8 cellular contexts compared by ENCODE assay signal in the genomic region with DNA sequence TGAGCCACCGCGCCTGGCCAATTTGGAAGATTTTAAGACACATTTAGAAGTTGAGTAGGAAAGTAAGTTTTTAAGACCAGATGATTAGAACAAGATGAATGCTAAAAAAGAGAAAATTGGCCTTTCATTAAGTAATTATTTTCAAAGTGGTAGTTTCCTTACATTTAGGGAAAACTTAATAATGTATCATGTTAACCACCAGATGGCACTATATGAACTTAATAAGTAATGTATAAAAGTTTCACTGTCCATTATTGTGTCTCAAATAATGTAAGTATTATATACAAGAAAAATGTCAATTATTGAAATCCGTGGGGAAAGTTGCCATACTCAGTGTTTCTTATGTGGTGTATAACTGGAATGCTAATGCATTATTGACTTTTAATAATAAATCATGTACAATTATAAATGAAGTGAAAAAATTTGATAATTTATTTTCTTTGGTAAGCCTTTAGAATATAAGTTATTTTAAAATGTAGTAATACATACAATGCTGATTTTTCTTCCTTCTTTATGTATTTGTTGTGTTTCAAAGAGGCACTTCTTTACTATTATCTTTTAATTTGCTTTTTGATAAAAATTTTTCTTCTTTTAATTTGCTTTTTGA. TPM values are rescaled to one million over a fixed set of nuclear protein-coding genes. Genes with fewer than 3 reads are reported as not detected.
DNase-seq lines count a peak whose midpoint lies in the region; ATAC-seq and TF ChIP-seq lines count a peak whose summit lies in the region.

No MANE protein-coding gene starts in this region.

- TF ChIP-seq EP300 in esophagus muscularis mucosa (IDR thresholded peaks at IDR 0.05) = no peak

- no peaks in the 10 kb centered on the region for H4K20me1 ChIP-seq in OCI-LY1 (ENCODE audit: insufficient read depth, low read length)

- H3K27ac ChIP-seq in OCI-LY1 (ENCODE audit: low read depth, low read length, poor library complexity, severe bottlenecking) (no peak overlapping the region), esophagus muscularis mucosa (replicated peaks in 1 of 4) (no peak overlapping the region), psoas muscle (no peak overlapping the region)

- H3K27ac Mint-ChIP-seq in activated CD8-positive, alpha-beta memory T cell treated with anti-CD3 and anti-CD28 coated beads, Interleukin-2, amount 10 ng/mL, durations not matched to agents 7 days and 5 days = no peak overlapping the region

- 70% methylated on average over 3 of the region's 3 CpGs for WGBS in esophagus muscularis mucosa
- 67 to 69% (median 68%) methylated on average over 3 of the region's 3 CpGs for WGBS in psoas muscle, 3 donors

- TF ChIP-seq CTCF in GM12865 (IDR thresholded peaks at IDR 0.05; ENCODE audit: insufficient read depth, low read depth, low read length, missing control alignments) (peak; percentile 0), OCI-LY1 (IDR thresholded peaks at IDR 0.05; ENCODE audit: low read length) (peak; percentile 48; the same call in 1 of the 2 replicates), esophagus muscularis mucosa (IDR thresholded peaks at IDR 0.05) (peak; percentile 37 to 50 (median 50)), psoas muscle (IDR thresholded peaks at IDR 0.05) (peak; percentile 50)

- no peak overlapping the region for H2AFZ ChIP-seq in OCI-LY1 (ENCODE audit: low read length)

- no peak overlapping the region for H3K4me2 ChIP-seq in OCI-LY1 (ENCODE audit: low read length)

- CTCF ChIA-PET in activated CD8-positive, alpha-beta memory T cell treated with anti-CD3 and anti-CD28 coated beads, Interleukin-2, amount 10 ng/mL, durations not matched to agents 7 days and 5 days (lab: Charles Lee) = interaction anchor here (0.8 to 1.5 kb wide), 8 partner anchors 12 to 1093 kb away, joined by 3 to 6 read pairs (median 4); no protein-coding TSS in a partner anchor

- H3K4me1 Mint-ChIP-seq in activated CD8-positive, alpha-beta memory T cell treated with anti-CD3 and anti-CD28 coated beads, Interleukin-2, amount 10 ng/mL, durations not matched to agents 7 days and 5 days = peaks cover 23% of the 10 kb centered on the region

- no peak overlapping the region for H3K9ac ChIP-seq in OCI-LY1 (ENCODE audit: low read length)

- H3K27me3 ChIP-seq in OCI-LY1 (ENCODE audit: insufficient read depth, low read length) (no peaks in the 10 kb centered on the region), esophagus muscularis mucosa (no peaks in the 10 kb centered on the region), psoas muscle (ENCODE audit: insufficient read depth in 3 of 3, low read length in 2 of 3) (no peaks in the 10 kb centered on the region)

- H3F3A ChIP-seq in OCI-LY1 (ENCODE audit: insufficient read depth, low read length) = 0 out of 2 replicates have a peak, but pooled peaks cover 7% of the 10 kb centered on the region

- intact Hi-C loops in esophagus muscularis mucosa (cut with DNase I) = loop anchor here (10.0 kb wide), 1 partner anchor 380 kb away; no protein-coding TSS in a partner anchor
- intact Hi-C loops in psoas muscle (cut with DNase I) = loop anchor here (5.0 kb wide), 2 partner anchors 998 to 1003 kb away; no protein-coding TSS in a partner anchor

- H3K4me1 ChIP-seq in OCI-LY1 (ENCODE audit: insufficient read depth, low read length, severe bottlenecking) (peaks cover 12% of the 10 kb centered on the region), esophagus muscularis mucosa (no peaks in the 10 kb centered on the region), psoas muscle (no peaks in the 10 kb centered on the region)

- peaks cover 25% of the 10 kb centered on the region for H3K36me3 Mint-ChIP-seq in activated CD8-positive, alpha-beta memory T cell treated with anti-CD3 and anti-CD28 coated beads, Interleukin-2, amount 10 ng/mL, durations not matched to agents 7 days and 5 days

- H3K36me3 ChIP-seq in OCI-LY1 (ENCODE audit: insufficient read depth, low read length) (peaks cover 22% of the 10 kb centered on the region), esophagus muscularis mucosa (peaks cover 13 to 49% (median 31%) of the 10 kb centered on the region in 4 donors), psoas muscle (ENCODE audit: insufficient read depth in 1 of 2, low read depth in 1 of 2) (peaks cover 7 to 57% of the 10 kb centered on the region in 2 donors)

- ATAC-seq in psoas muscle (no peak), GM21447 (IDR thresholded peaks at IDR 0.05; ENCODE audit: unreplicated experiment) (no peak), HG03135 (IDR thresholded peaks at IDR 0.05; ENCODE audit: unreplicated experiment) (no peak)
- ATAC-seq in activated CD8-positive, alpha-beta memory T cell treated with anti-CD3 and anti-CD28 coated beads, Interleukin-2, amount 10 ng/mL, durations not matched to agents 7 days and 5 days = no peak

- DNase-seq in A172 (ENCODE audit: low spot score) (peak; percentile 27), GM12865 (ENCODE audit: low read depth) (peak; percentile 36), esophagus muscularis mucosa (ENCODE audit: extremely low spot score) (no peak), psoas muscle (no peak)
- DNase-seq in activated CD8-positive, alpha-beta memory T cell treated with anti-CD3 and anti-CD28 coated beads, Interleukin-2, amount 10 ng/mL, durations not matched to agents 7 days and 5 days = no peak

- H3K9me3 Mint-ChIP-seq in activated CD8-positive, alpha-beta memory T cell treated with anti-CD3 and anti-CD28 coated beads, Interleukin-2, amount 10 ng/mL, durations not matched to agents 7 days and 5 days (ENCODE audit: low read depth) = no peaks in the 10 kb centered on the region

- H3K9me2 ChIP-seq in OCI-LY1 (ENCODE audit: low read depth, low read length) = no peaks in the 10 kb centered on the region

- no peaks in the 10 kb centered on the region for H3K27me3 Mint-ChIP-seq in activated CD8-positive, alpha-beta memory T cell treated with anti-CD3 and anti-CD28 coated beads, Interleukin-2, amount 10 ng/mL, durations not matched to agents 7 days and 5 days

- H3K9me3 ChIP-seq in OCI-LY1 (ENCODE audit: low read length) (no peaks in the 10 kb centered on the region), esophagus muscularis mucosa (no peaks in the 10 kb centered on the region), psoas muscle (no peaks in the 10 kb centered on the region)

- TF ChIP-seq POLR2A in esophagus muscularis mucosa (IDR thresholded peaks at IDR 0.05; ENCODE audit: low read depth) = no peak

- no peak overlapping the region for H3K4me3 Mint-ChIP-seq in activated CD8-positive, alpha-beta memory T cell treated with anti-CD3 and anti-CD28 coated beads, Interleukin-2, amount 10 ng/mL, durations not matched to agents 7 days and 5 days

- no peak overlapping the region for H3K4me3 ChIP-seq in GM12865 (ENCODE audit: low read depth, low read length)
- no peak overlapping the region for H3K4me3 ChIP-seq in OCI-LY1 (ENCODE audit: low read depth, low read length, poor library complexity, severe bottlenecking)
- H3K4me3 ChIP-seq in esophagus muscularis mucosa = no peak overlapping the region
- H3K4me3 ChIP-seq in psoas muscle = no peak overlapping the region

- H3K79me2 ChIP-seq in OCI-LY1 (ENCODE audit: insufficient read depth, low read length) = no peaks in the 10 kb centered on the region

RNA-seq across cellular contexts. Expression of gene COG6, which starts 29.2 kb away (rescaled TPM):
- 14.1 and 54.6 TPM in 2 replicates for total RNA-seq in A172 (2014; rRNA removed; shearing (Covaris generic))
- total RNA-seq in esophagus muscularis mucosa = 10 to 100 TPM; 13.0 to 19.9 (median 14.3) TPM
- 10 to 100 TPM in 3 of 4 donors, 1 to 10 TPM in 1; 7.5 to 26.4 (median 13.2) TPM for total RNA-seq in psoas muscle
- polyA plus RNA-seq in psoas muscle = 1 to 10 TPM; 4.3 to 9.8 (median 5.6) TPM
- total RNA-seq in activated CD8-positive, alpha-beta memory T cell treated with anti-CD3 and anti-CD28 coated beads, Interleukin-2, amount 10 ng/mL, durations not matched to agents 7 days and 5 days = 10 to 100 TPM; 26.4 to 28.6 TPM

Comparison
In these comparisons a context has a peak if more than half of its experiments do, and no peak if none do; other contexts are left out.
1. DNase-seq: peak in A172 (single experiment) and GM12865 (single experiment); none in esophagus muscularis mucosa (single experiment), psoas muscle (0 of 2) and activated CD8-positive, alpha-beta memory T cell treated with anti-CD3 and anti-CD28 coated beads, Interleukin-2, amount 10 ng/mL, durations not matched to agents 7 days and 5 days (single experiment).
2. CTCF ChIP-seq: peak in every context shown above with its lines; median percentile 50 in esophagus muscularis mucosa; 50 in psoas muscle; 48 in OCI-LY1; 0 in GM12865.